18 cellular contexts compared by ENCODE assay signal in genomic region chr17:68391561-68392268, GRCh38.
DNase-seq lines count a peak whose midpoint lies in the region; ATAC-seq and TF ChIP-seq lines count a peak whose summit lies in the region.
"Had no signal": no experiment of that assay in that cellular context is flagged by ENCODE, and none has a peak within 500 bp of the region (broad histone marks: within the 10 kb centered on the region; RNA-seq: fewer than 3 reads in every experiment).

No MANE protein-coding gene starts in this region.

- H3K27ac Mint-ChIP-seq in activated T-cell treated with anti-CD3 and anti-CD28 coated beads, Interleukin-2, amount 50 U/mL, for 72 hours, result no peak overlapping the region
- H3K27ac Mint-ChIP-seq: activated CD4-positive, alpha-beta T cell treated with anti-CD3 and anti-CD28 coated beads for 36 hours; activated T-helper 2 cell treated with anti-CD3 and anti-CD28 coated beads, Interferon-gamma antibody, Interleukin-2, Interleukin-4, amounts not matched to agents 10 μg/mL and 5 μg/mL and 100 μg/mL, durations not matched to agents 14 hours and 24 hours and 36 hours had no signal

- peaks cover 2% of the 10 kb centered on the region for H3K4me1 Mint-ChIP-seq in activated T-cell treated with anti-CD3 and anti-CD28 coated beads, Interleukin-2, amount 50 U/mL, for 72 hours (ENCODE audit: low read depth)

- DNase-seq in AG08395 (ENCODE audit: low spot score), result peak; percentile 35
- DNase-seq in astrocyte of the hippocampus (ENCODE audit: low read depth, low spot score), result peak; percentile 42
- DNase-seq in fibroblast of the aortic adventitia (ENCODE audit: low read depth), result peak; percentile 76
- DNase-seq in osteoblast (ENCODE audit: insufficient read length, low spot score, missing footprints), result peak; percentile 72
- no peak for DNase-seq in C1 segment of cervical spinal cord (lab: John Stamatoyannopoulos, UW)
- DNase-seq in stimulated activated naive CD4-positive, alpha-beta T cell treated with Interleukin-2 at 50 U/mL for 16 hours (lab: John Stamatoyannopoulos, UW), result no peak
- DNase-seq in NCI-H1092 treated with DMSO at 0.1 percent for 48 hours (lab: John Stamatoyannopoulos, UW), result no peak
- DNase-seq in activated T-cell treated with anti-CD3 and anti-CD28 coated beads, Interleukin-2, amount 50 U/mL, for 72 hours, result no peak
- DNase-seq: activated CD4-positive, alpha-beta T cell treated with anti-CD3 and anti-CD28 coated beads for 36 hours; CD8-positive, alpha-beta memory T cell; DMS53; KG1; left cardiac atrium; NCI-H1694; OCI-M1; SHP77 had no signal

- H3K4me3 ChIP-seq in fibroblast of the aortic adventitia (ENCODE audit: low read depth, low read length) (peak overlapping the region; percentile 18), osteoblast (ENCODE audit: insufficient read depth, low read length) (peak overlapping the region; percentile 21)
- H3K4me3 ChIP-seq: suprapubic skin had no signal

- TF ChIP-seq CTCF in fibroblast of the aortic adventitia (IDR thresholded peaks at IDR 0.05; ENCODE audit: insufficient read depth, low read length) (no peak), osteoblast (IDR thresholded peaks at IDR 0.05; ENCODE audit: extremely low read depth, low read depth, low read length) (no peak)

- H3K27ac ChIP-seq in osteoblast (ENCODE audit: low read depth, low read length), result peak overlapping the region; percentile 63
- H3K27ac ChIP-seq: suprapubic skin had no signal

- H3K4me3 Mint-ChIP-seq in activated T-cell treated with anti-CD3 and anti-CD28 coated beads, Interleukin-2, amount 50 U/mL, for 72 hours, result no peak overlapping the region
- H3K4me3 Mint-ChIP-seq: activated CD4-positive, alpha-beta T cell treated with anti-CD3 and anti-CD28 coated beads for 36 hours; CD8-positive, alpha-beta memory T cell had no signal

- H3K36me3 Mint-ChIP-seq in activated T-cell treated with anti-CD3 and anti-CD28 coated beads, Interleukin-2, amount 50 U/mL, for 72 hours (ENCODE audit: insufficient read depth in 2 of 2), result peaks cover 7 to 8% of the 10 kb centered on the region in 2 donors

- no peak for ATAC-seq in activated T-cell treated with anti-CD3 and anti-CD28 coated beads, Interleukin-2, amount 50 U/mL, for 72 hours (replicated peaks in 1 of 2)
- ATAC-seq: activated CD4-positive, alpha-beta T cell treated with anti-CD3 and anti-CD28 coated beads for 36 hours had no signal

- peaks cover 17% of the 10 kb centered on the region for H3K4me1 ChIP-seq in osteoblast (ENCODE audit: insufficient read depth, low read length)

- no peaks in the 10 kb centered on the region for H3K27me3 Mint-ChIP-seq in activated T-cell treated with anti-CD3 and anti-CD28 coated beads, Interleukin-2, amount 50 U/mL, for 72 hours (ENCODE audit: low read depth)
- H3K27me3 Mint-ChIP-seq: activated CD4-positive, alpha-beta T cell treated with anti-CD3 and anti-CD28 coated beads for 36 hours; CD8-positive, alpha-beta memory T cell had no signal

- no peaks in the 10 kb centered on the region for H4K20me1 ChIP-seq in osteoblast (ENCODE audit: insufficient read depth, low read length)

- H3K36me3 ChIP-seq in osteoblast (ENCODE audit: insufficient read depth, low read length), result no peaks in the 10 kb centered on the region
- H3K36me3 ChIP-seq: suprapubic skin had no signal

- no peaks in the 10 kb centered on the region for H3K9me3 ChIP-seq in osteoblast (ENCODE audit: low read depth, low read length)
- H3K9me3 ChIP-seq: suprapubic skin had no signal

- no peaks in the 10 kb centered on the region for H3K79me2 ChIP-seq in osteoblast (ENCODE audit: insufficient read depth, low read length)

- peak overlapping the region; percentile 72 for H2AFZ ChIP-seq in osteoblast (ENCODE audit: low read length)

- H3K4me2 ChIP-seq in osteoblast (ENCODE audit: insufficient read depth, low read length), result peak overlapping the region; percentile 52

- no peaks in the 10 kb centered on the region for H3K27me3 ChIP-seq in osteoblast (ENCODE audit: insufficient read depth, low read length)
- H3K27me3 ChIP-seq: suprapubic skin had no signal

- peaks cover 0 to 2% of the 10 kb centered on the region in 2 donors for H3K9me3 Mint-ChIP-seq in activated T-cell treated with anti-CD3 and anti-CD28 coated beads, Interleukin-2, amount 50 U/mL, for 72 hours

Comparison
In these comparisons a context has a peak if more than half of its experiments do, and no peak if none do; other contexts are left out.
1. DNase-seq: peak in AG08395 (single experiment), astrocyte of the hippocampus (single experiment), fibroblast of the aortic adventitia (single experiment) and osteoblast (single experiment); none in C1 segment of cervical spinal cord (0 of 14), stimulated activated naive CD4-positive, alpha-beta T cell treated with Interleukin-2 at 50 U/mL for 16 hours (single experiment), NCI-H1092 treated with DMSO at 0.1 percent for 48 hours (single experiment) and activated T-cell treated with anti-CD3 and anti-CD28 coated beads, Interleukin-2, amount 50 U/mL, for 72 hours (0 of 2).